In genomic region chr6:43705996-43706395, GRCh38 we compare ENCODE assay signal across 8 cellular contexts. TPM values are rescaled to one million over a fixed set of nuclear protein-coding genes. Genes with fewer than 3 reads are reported as not detected.
DNase-seq lines count a peak whose midpoint lies in the region; ATAC-seq and TF ChIP-seq lines count a peak whose summit lies in the region.
"Had no signal": no experiment of that assay in that cellular context is flagged by ENCODE, and none has a peak within 500 bp of the region (broad histone marks: within the 10 kb centered on the region; RNA-seq: fewer than 3 reads in every experiment).

No MANE protein-coding gene starts in this region.

- H3K27ac Mint-ChIP-seq in CD4-positive, alpha-beta memory T cell, result peak overlapping the region in 1 of 7 donors; percentile 15

- TF ChIP-seq POLR2A in stomach (IDR thresholded peaks at IDR 0.05), result no peak

- no peak for TF ChIP-seq EP300 in stomach (IDR thresholded peaks at IDR 0.05)

- H3K4me3 Mint-ChIP-seq in CD4-positive, alpha-beta memory T cell, result no peak overlapping the region

- 38 to 53% (median 43%) methylated on average over 3 of the region's 3 CpGs for WGBS in stomach, 5 donors

- ATAC-seq in HG02623 (IDR thresholded peaks at IDR 0.05; ENCODE audit: unreplicated experiment), result peak; percentile 44

- no peaks in the 10 kb centered on the region for H3K9me3 Mint-ChIP-seq in CD4-positive, alpha-beta memory T cell

- H3K27me3 ChIP-seq in stomach, result no peaks in the 10 kb centered on the region
- H3K27me3 ChIP-seq in CD4-positive, alpha-beta memory T cell (ENCODE audit: insufficient read depth, low read length), result no peaks in the 10 kb centered on the region

- peaks cover 57 to 92% (median 72%) of the 10 kb centered on the region in 4 donors for H3K4me1 ChIP-seq in stomach
- peaks cover 4% of the 10 kb centered on the region for H3K4me1 ChIP-seq in CD4-positive, alpha-beta memory T cell (ENCODE audit: insufficient read depth, low read length)

- POLR2A ChIA-PET in CD4-positive, alpha-beta memory T cell (lab: Charles Lee; ENCODE audit: partially characterized antibody), result no interaction called here

- H3K27ac ChIP-seq in stomach, result peak overlapping the region; percentile 65 to 94 (median 86)
- no peak overlapping the region for H3K27ac ChIP-seq in CD4-positive, alpha-beta memory T cell (ENCODE audit: low read depth, low read length)

- H3K4me3 ChIP-seq in fibroblast of mammary gland (ENCODE audit: control insufficient read depth, low read depth, low read length), result no peak overlapping the region
- H3K4me3 ChIP-seq in stomach, result no peak overlapping the region
- H3K4me3 ChIP-seq in CD4-positive, alpha-beta memory T cell (ENCODE audit: low read length in 2 of 2), result no peak overlapping the region

- peaks cover 25 to 38% of the 10 kb centered on the region in 2 donors for H3K27me3 Mint-ChIP-seq in CD4-positive, alpha-beta memory T cell

- no peaks in the 10 kb centered on the region for H3K36me3 ChIP-seq in stomach
- no peaks in the 10 kb centered on the region for H3K36me3 ChIP-seq in CD4-positive, alpha-beta memory T cell (ENCODE audit: insufficient read depth, low read length)

- peak; percentile 67 for DNase-seq in OCI-M1 (lab: John Stamatoyannopoulos, UW)
- peak; percentile 53 for DNase-seq in fibroblast of mammary gland (ENCODE audit: low read depth)
- no peak for DNase-seq in stomach
- no peak for DNase-seq in NCI-H1417 treated with DMSO at 0.1 percent for 48 hours (lab: John Stamatoyannopoulos, UW)
- DNase-seq in CD4-positive, alpha-beta memory T cell, result no peak
- no peak for DNase-seq in SHP77 treated with DMSO at 0.1 percent for 48 hours (lab: John Stamatoyannopoulos, UW)
- DNase-seq: activated gamma-delta T cell treated with Interleukin-2 at 50 U/mL for 16 hours had no signal

- TF ChIP-seq CTCF in fibroblast of mammary gland (conservative IDR thresholded peaks at IDR 0.05; ENCODE audit: control insufficient read depth, insufficient read depth, low read depth, low read length) (no peak), stomach (IDR thresholded peaks at IDR 0.05) (no peak)

- H3K36me3 Mint-ChIP-seq in CD4-positive, alpha-beta memory T cell, result no peaks in the 10 kb centered on the region

- CTCF ChIA-PET in CD4-positive, alpha-beta memory T cell (lab: Charles Lee; ENCODE audit: partially characterized antibody), result interaction anchor here (1.3 kb wide), 1 partner anchor 68 kb away, joined by 3 read pairs; no protein-coding TSS in a partner anchor

- H3K9me3 ChIP-seq in stomach, result no peaks in the 10 kb centered on the region
- H3K9me3 ChIP-seq in CD4-positive, alpha-beta memory T cell (ENCODE audit: control insufficient read depth in 1 of 2, low read length in 2 of 2), result no peaks in the 10 kb centered on the region

- intact Hi-C loops in stomach (cut with DNase I; ENCODE audit: low total_unique reads), result no loop called here
- intact Hi-C loops in CD4-positive, alpha-beta memory T cell (cut with micrococcal nuclease), result no loop called here

- peaks cover 0 to 5% (median under 1%) of the 10 kb centered on the region in 4 donors for H3K4me1 Mint-ChIP-seq in CD4-positive, alpha-beta memory T cell

RNA-seq across cellular contexts. Expression of gene MRPS18A, which starts 18.4 kb away (rescaled TPM):
- total RNA-seq in stomach, result 10 to 100 TPM in 2 of 5 donors, 1 to 10 TPM in 3; 1.7 to 40.2 (median 5.3) TPM
- 100 to 1,000 TPM in 1 of 3 donors, 10 to 100 TPM in 2; 61.2 to 111 (median 66.4) TPM for polyA plus RNA-seq in stomach
- total RNA-seq in CD4-positive, alpha-beta memory T cell, result 10 to 100 TPM; 31.3 to 32.4 TPM
- 10 to 100 TPM; 62.6 to 86.1 TPM for polyA plus RNA-seq in CD4-positive, alpha-beta memory T cell

Comparison
In these comparisons a context has a peak if more than half of its experiments do, and no peak if none do; other contexts are left out.
1. DNase-seq: peak in OCI-M1 (single experiment) and fibroblast of mammary gland (single experiment); none in stomach (single experiment), NCI-H1417 treated with DMSO at 0.1 percent for 48 hours (single experiment), CD4-positive, alpha-beta memory T cell (0 of 5) and SHP77 treated with DMSO at 0.1 percent for 48 hours (single experiment).